21 cellular contexts compared by ENCODE assay signal in genomic region chr20:44370639-44371218, GRCh38. TPM values are rescaled to one million over a fixed set of nuclear protein-coding genes. Genes with fewer than 3 reads are reported as not detected.
DNase-seq lines count a peak whose midpoint lies in the region; ATAC-seq, FAIRE-seq and TF ChIP-seq lines count a peak whose summit lies in the region.
"Had no signal": no experiment of that assay in that cellular context is flagged by ENCODE, and none has a peak within 500 bp of the region (broad histone marks: within the 10 kb centered on the region; RNA-seq: fewer than 3 reads in every experiment).

No MANE protein-coding gene starts in this region.

- H3K4me2 ChIP-seq in IMR-90 (ENCODE audit: low read depth, low read length) (no peak overlapping the region), K562 (ENCODE audit: insufficient read depth, low read length) (no peak overlapping the region)
- H3K4me2 ChIP-seq: KMS-11 had no signal

- H3K9ac ChIP-seq in IMR-90 (ENCODE audit: low read depth, low read length) (no peak overlapping the region), K562 (ENCODE audit: insufficient read depth in 1 of 2, low read depth in 2 of 2, low read length in 2 of 2) (peak overlapping the region in 1 of 2 experiments; percentile 22; a peak in 1 of 4 replicates)
- H3K9ac ChIP-seq: KMS-11 had no signal

- no peaks in the 10 kb centered on the region for H3K36me3 Mint-ChIP-seq in stimulated activated effector memory CD8-positive, alpha-beta T cell treated with anti-CD3 and anti-CD28 coated beads, Interleukin-12 subunit alpha, Interleukin-12 subunit beta, amount 100 ng/mL, for 72 hours
- H3K36me3 Mint-ChIP-seq: stimulated activated naive B cell treated with anti-CD40 and anti-IgM and Interleukin-4, amounts not matched to agents 10 μg/mL and 1 μg/mL and 100 μg/mL, for 72 hours had no signal

- H2AK9ac ChIP-seq in IMR-90 (replicated peaks; ENCODE audit: low read depth, low read length, poor library complexity), result no peak overlapping the region

- FAIRE-seq in K562 (lab: Jason Lieb, UNC), result no peak
- FAIRE-seq: GM19239 had no signal

- H4K5ac ChIP-seq in IMR-90 (ENCODE audit: low read depth, low read length), result no peak overlapping the region

- no peak overlapping the region for H3K4ac ChIP-seq in IMR-90 (ENCODE audit: low read depth, low read length)

- POLR2A ChIA-PET in IMR-90 (lab: Charles Lee; ENCODE audit: unreplicated experiment), result no interaction called here
- POLR2A ChIA-PET in K562 (lab: Yijun Ruan, JAX), result interaction anchor here (0.6 to 0.7 kb wide), 3 partner anchors 11 to 793 kb away, joined by 3 read pairs; no protein-coding TSS in a partner anchor

- H3K4me1 ChIP-seq in IMR-90 (ENCODE audit: control insufficient read depth, insufficient read depth, low read length), result no peaks in the 10 kb centered on the region
- H3K4me1 ChIP-seq in K562 (replicated peaks in 1 of 2; ENCODE audit: control insufficient read depth in 2 of 2, insufficient read depth in 2 of 2, low read length in 2 of 2), result no peaks in the 10 kb centered on the region; a peak in 1 of 5 replicates
- H3K4me1 ChIP-seq in right lobe of liver, result peaks cover 0 to 43% (median 6%) of the 10 kb centered on the region in 4 donors
- H3K4me1 ChIP-seq: right atrium auricular region, SJSA1 had no signal

- H2BK5ac ChIP-seq in IMR-90 (ENCODE audit: low read depth, low read length, poor library complexity, severe bottlenecking), result no peak overlapping the region

- TF ChIP-seq CTCF in IMR-90 (conservative IDR thresholded peaks at IDR 0.05; ENCODE audit: low read depth, low read length), result no peak
- TF ChIP-seq CTCF in K562 (IDR thresholded peaks at IDR 0.05 in 2 of 3, conservative IDR thresholded peaks at IDR 0.05 in 1 of 3; ENCODE audit: insufficient read depth in 2 of 3, low read depth in 1 of 3, low read length in 3 of 3), result no peak
- TF ChIP-seq CTCF in right lobe of liver (IDR thresholded peaks at IDR 0.05), result no peak

- no peak overlapping the region for H3K56ac ChIP-seq in IMR-90 (ENCODE audit: extremely low read depth, insufficient read depth, low read length)

- H3K27ac ChIP-seq in IMR-90 (ENCODE audit: insufficient read depth, low read length) (no peak overlapping the region), K562 (ENCODE audit: extremely low read depth, low read depth, low read length) (no peak overlapping the region), right lobe of liver (peak overlapping the region; percentile 33 to 59 (median 36))
- H3K27ac ChIP-seq: KMS-11, right atrium auricular region, SJSA1 had no signal

- WGBS in IMR-90 (ENCODE audit: extremely low coverage in 2 of 2, insufficient read length in 1 of 2), 2 experiments, result no CpG with 5 or more reads among the region's 9 CpGs
- WGBS in K562 (ENCODE audit: insufficient coverage, low coverage, missing lambda C conversion rate), result 28% methylated on average over 9 of the region's 9 CpGs
- 54% methylated on average over 5 of the region's 9 CpGs for WGBS in right lobe of liver (ENCODE audit: insufficient coverage, low coverage, low lambda C conversion rate, missing lambda C conversion rate)

- no peak overlapping the region for H4K91ac ChIP-seq in IMR-90 (ENCODE audit: insufficient read depth, low read depth, low read length)

- H3K36me3 ChIP-seq in IMR-90 (ENCODE audit: control insufficient read depth, insufficient read depth, low read length) (no peaks in the 10 kb centered on the region), K562 (ENCODE audit: control insufficient read depth, insufficient read depth, low read length) (no peaks in the 10 kb centered on the region), right lobe of liver (peaks cover 0 to 28% (median 3%) of the 10 kb centered on the region in 4 donors)
- H3K36me3 ChIP-seq: right atrium auricular region, SJSA1 had no signal

- no peaks in the 10 kb centered on the region for H3K79me1 ChIP-seq in IMR-90 (ENCODE audit: low read depth in 1 of 2, low read length in 2 of 2)

- H3K4me3 ChIP-seq in IMR-90 (ENCODE audit: insufficient read depth, low read depth, low read length) (no peak overlapping the region), K562 (no peak overlapping the region), right lobe of liver (no peak overlapping the region)
- H3K4me3 ChIP-seq: right atrium auricular region, SJSA1 had no signal

- no peak overlapping the region for H3K27ac Mint-ChIP-seq in stimulated activated effector memory CD8-positive, alpha-beta T cell treated with anti-CD3 and anti-CD28 coated beads, Interleukin-12 subunit alpha, Interleukin-12 subunit beta, amount 100 ng/mL, for 72 hours
- H3K27ac Mint-ChIP-seq: activated T-cell treated with anti-CD3 and anti-CD28 coated beads, Interleukin-2, amount 50 U/mL, for 72 hours; stimulated activated naive B cell treated with anti-CD40 and anti-IgM and Interleukin-4, amounts not matched to agents 10 μg/mL and 1 μg/mL and 100 μg/mL, for 72 hours had no signal

- no peak overlapping the region for H2AK5ac ChIP-seq in IMR-90 (ENCODE audit: low read depth, low read length)

- in situ Hi-C loops in IMR-90 (cut with MboI; ENCODE audit: low sequenced_read_pairs), result no loop called here
- in situ Hi-C loops in K562 (cut with MboI), result no loop called here

- H3K79me2 ChIP-seq in K562 (ENCODE audit: control insufficient read depth, insufficient read depth, low read length), result no peaks in the 10 kb centered on the region

- H3K23ac ChIP-seq in IMR-90 (ENCODE audit: low read depth, low read length), result no peak overlapping the region

- H2BK120ac ChIP-seq in IMR-90 (ENCODE audit: low read depth, low read length), result no peak overlapping the region

- H2AFZ ChIP-seq in IMR-90 (replicated peaks; ENCODE audit: low read length, poor library complexity) (peak overlapping the region; percentile 44), K562 (ENCODE audit: low read depth, low read length) (0 out of 2 replicates have a peak overlapping the region, but pooled peaks have one; percentile 32)

- H3K4me1 Mint-ChIP-seq in stimulated activated effector memory CD8-positive, alpha-beta T cell treated with anti-CD3 and anti-CD28 coated beads, Interleukin-12 subunit alpha, Interleukin-12 subunit beta, amount 100 ng/mL, for 72 hours, result no peaks in the 10 kb centered on the region
- H3K4me1 Mint-ChIP-seq: stimulated activated naive B cell treated with anti-CD40 and anti-IgM and Interleukin-4, amounts not matched to agents 10 μg/mL and 1 μg/mL and 100 μg/mL, for 72 hours had no signal

- no peaks in the 10 kb centered on the region for H3K9me3 ChIP-seq in IMR-90 (ENCODE audit: control insufficient read depth, insufficient read depth, low read length)
- H3K9me3 ChIP-seq in K562 (replicated peaks; ENCODE audit: control insufficient read depth, insufficient read depth, low read depth, low read length), result no peaks in the 10 kb centered on the region
- no peaks in the 10 kb centered on the region for H3K9me3 ChIP-seq in right lobe of liver
- H3K9me3 ChIP-seq: right atrium auricular region, SJSA1 had no signal

- intact Hi-C loops in IMR-90 (cut with micrococcal nuclease), result loop anchor here (5.0 kb wide), 1 partner anchor 802 kb away; the partner anchor contains the start of gene PI3
- intact Hi-C loops in K562 (cut with micrococcal nuclease), result no loop called here
- intact Hi-C loops in right lobe of liver (cut with DNase I), result no loop called here

- TF ChIP-seq EP300 in K562 (IDR thresholded peaks at IDR 0.05; ENCODE audit: low read length), result no peak

- no TSS peak for BruUV-seq in IMR-90 (replicated peaks; lab: Mats Ljungman, UMichigan)
- no TSS peak for BruUV-seq in K562 (replicated peaks; lab: Mats Ljungman, UMichigan)

- H3K14ac ChIP-seq in IMR-90 (replicated peaks; ENCODE audit: low read depth, low read length), result no peak overlapping the region

- dilution Hi-C loops in IMR-90 (cut with HindIII; ENCODE audit: low sequenced_read_pairs, unreplicated experiment), result no loop called here

- H3K18ac ChIP-seq in IMR-90 (ENCODE audit: low read depth, low read length), result no peak overlapping the region

- H4K8ac ChIP-seq in IMR-90 (ENCODE audit: low read depth in 2 of 2, low read length in 2 of 2), result no peak overlapping the region

- H3K9me1 ChIP-seq in IMR-90 (ENCODE audit: insufficient read depth, low read length) (no peaks in the 10 kb centered on the region), K562 (ENCODE audit: control insufficient read depth, insufficient read depth, low read length) (no peaks in the 10 kb centered on the region)

- no peak overlapping the region for H2BK15ac ChIP-seq in IMR-90 (ENCODE audit: low read depth, low read length)

- no peak for TF ChIP-seq POLR2A in IMR-90 (IDR thresholded peaks at IDR 0.05; ENCODE audit: low read depth, low read length)
- TF ChIP-seq POLR2A in K562 (conservative IDR thresholded peaks at IDR 0.05), result no peak
- no peak for TF ChIP-seq POLR2A in right lobe of liver (IDR thresholded peaks at IDR 0.05)

- H4K20me1 ChIP-seq in IMR-90 (ENCODE audit: insufficient read depth, low read length) (no peaks in the 10 kb centered on the region), K562 (replicated peaks; ENCODE audit: control insufficient read depth, insufficient read depth, low read length) (no peaks in the 10 kb centered on the region)

- DNase-seq in IMR-90 (no peak), K562 (ENCODE audit: extremely low read depth in 1 of 4, low spot score in 3 of 4) (no peak), right lobe of liver (peak; percentile 60 to 65 (median 62)), hippocampal formation (lab: John Stamatoyannopoulos, UW) (no peak), NCI-H524 (lab: John Stamatoyannopoulos, UW) (no peak), NCI-H226 (no peak)
- no peak for DNase-seq in stimulated activated effector memory CD8-positive, alpha-beta T cell treated with anti-CD3 and anti-CD28 coated beads, Interleukin-12 subunit alpha, Interleukin-12 subunit beta, amount 100 ng/mL, for 72 hours (ENCODE audit: low spot score in 2 of 2)
- DNase-seq in activated effector memory CD4-positive, alpha-beta T cell treated with Interleukin-2 at 50 U/mL for 16 hours, result no peak
- DNase-seq: activated CD4-positive, alpha-beta T cell treated with anti-CD3 and anti-CD28 coated beads, Interleukin-2, amount 50 U/mL, for 4 hours; activated T-cell treated with anti-CD3 and anti-CD28 coated beads, Interleukin-2, amount 50 U/mL, for 72 hours; amniotic stem cell; C1 segment of cervical spinal cord; dermis blood vessel endothelial cell; GDM1; NCI-H1694 treated with DMSO at 0.1 percent for 48 hours; stimulated activated CD4-positive, alpha-beta T cell treated with anti-CD3 and anti-CD28 coated beads, Interleukin-4, amount 100 ng/mL, for 4 hours; stimulated activated naive B cell treated with anti-CD40 and anti-IgM and Interleukin-4, amounts not matched to agents 10 μg/mL and 1 μg/mL and 100 μg/mL, for 72 hours had no signal

- no peak for TF ChIP-seq RAD21 in IMR-90 (IDR thresholded peaks at IDR 0.05; ENCODE audit: low read length)
- no peak for TF ChIP-seq RAD21 in K562 (CRISPR knock-in tag; conservative IDR thresholded peaks at IDR 0.05 in 1 of 2, IDR thresholded peaks at IDR 0.05 in 1 of 2)

- H3K9me3 Mint-ChIP-seq in stimulated activated effector memory CD8-positive, alpha-beta T cell treated with anti-CD3 and anti-CD28 coated beads, Interleukin-12 subunit alpha, Interleukin-12 subunit beta, amount 100 ng/mL, for 72 hours, result no peaks in the 10 kb centered on the region
- H3K9me3 Mint-ChIP-seq: activated T-cell treated with anti-CD3 and anti-CD28 coated beads, Interleukin-2, amount 50 U/mL, for 72 hours had no signal

- H3K4me3 Mint-ChIP-seq in stimulated activated effector memory CD8-positive, alpha-beta T cell treated with anti-CD3 and anti-CD28 coated beads, Interleukin-12 subunit alpha, Interleukin-12 subunit beta, amount 100 ng/mL, for 72 hours, result no peak overlapping the region
- H3K4me3 Mint-ChIP-seq: activated T-cell treated with anti-CD3 and anti-CD28 coated beads, Interleukin-2, amount 50 U/mL, for 72 hours; stimulated activated naive B cell treated with anti-CD40 and anti-IgM and Interleukin-4, amounts not matched to agents 10 μg/mL and 1 μg/mL and 100 μg/mL, for 72 hours had no signal

- no peak overlapping the region for H2BK20ac ChIP-seq in IMR-90 (ENCODE audit: low read depth, low read length)

- H3K27me3 ChIP-seq in IMR-90 (ENCODE audit: control insufficient read depth, insufficient read depth, low read length), result peaks cover 6% of the 10 kb centered on the region
- H3K27me3 ChIP-seq in K562 (ENCODE audit: control insufficient read depth in 2 of 2, insufficient read depth in 2 of 2, low read length in 2 of 2), result peaks cover 4 to 11% of the 10 kb centered on the region in 2 experiments; a peak in 3 of 5 replicates
- no peaks in the 10 kb centered on the region for H3K27me3 ChIP-seq in right lobe of liver
- H3K27me3 ChIP-seq: right atrium auricular region had no signal

- CTCF ChIA-PET in IMR-90 (lab: Yijun Ruan, JAX), result interaction anchor here (1.0 kb wide), 1 partner anchor 14 kb away, joined by 3 read pairs; no protein-coding TSS in a partner anchor
- CTCF ChIA-PET in K562 (lab: Yijun Ruan, JAX; ENCODE audit: low intra/inter-chr PET ratio), result no interaction called here

- ATAC-seq in IMR-90 (ENCODE audit: low read depth) (no peak; the same call in 1 of the 2 replicates), K562 (no peak), right lobe of liver (peak; percentile 80 to 97 (median 88))
- ATAC-seq in stimulated activated effector memory CD8-positive, alpha-beta T cell treated with anti-CD3 and anti-CD28 coated beads, Interleukin-12 subunit alpha, Interleukin-12 subunit beta, amount 100 ng/mL, for 72 hours, result peak; percentile 28
- ATAC-seq: activated T-cell treated with anti-CD3 and anti-CD28 coated beads, Interleukin-2, amount 50 U/mL, for 72 hours; stimulated activated naive B cell treated with anti-CD40 and anti-IgM and Interleukin-4, amounts not matched to agents 10 μg/mL and 1 μg/mL and 100 μg/mL, for 72 hours had no signal

RNA-seq across cellular contexts. Expression of gene HNF4A, which starts 15.2 kb away (rescaled TPM):
- total RNA-seq in IMR-90 (2012; rRNA removed), result not detected in 2 replicates
- not detected in 2 replicates for polyA plus RNA-seq in IMR-90 (2012; rRNA removed)
- not detected in 2 replicates for polyA plus RNA-seq in IMR-90 (2012; cell fraction: cytosol; rRNA removed)
- not detected in 2 replicates for polyA plus RNA-seq in IMR-90 (2012; cell fraction: nucleus; rRNA removed; ENCODE audit: low replicate concordance)
- 0.09 TPM in 1 of 2 replicates, not detected in the other for total RNA-seq in K562 (2011; cell fraction: chromatin; rRNA removed; ENCODE audit: low replicate concordance)
- total RNA-seq in K562 (2011; cell fraction: nucleolus; rRNA removed), result under 0.01 TPM in 1 of 2 replicates, not detected in the other
- not detected in 2 replicates for total RNA-seq in K562 (2011; cell fraction: nucleoplasm; rRNA removed)
- not detected in 2 replicates for total RNA-seq in K562 (2014; rRNA removed)
- not detected in 2 replicates for total RNA-seq in K562 (2014; rRNA removed; fragmentation: Illumina TruSeq; extraction: Trizol)
- total RNA-seq in K562 (2015; rRNA removed; fragmentation: Illumina TruSeq; extraction: Trizol), result not detected in 2 replicates
- total RNA-seq in K562 (2021), result 0.11 and 0.16 TPM in 2 replicates
- polyA plus RNA-seq in K562 (2011; rRNA removed), result not detected in 2 replicates
- not detected in 2 replicates for polyA plus RNA-seq in K562 (2011; cell fraction: cytosol; rRNA removed)
- polyA plus RNA-seq in K562 (2011; cell fraction: nucleus; rRNA removed), result not detected in 2 replicates
- polyA plus RNA-seq in K562 (2012), result 0.03 and 2.3 TPM in 2 replicates
- 0.03 TPM in 1 of 2 replicates, not detected in the other for polyA plus RNA-seq in K562 (2014; fragmentation: Illumina TruSeq; extraction: Trizol)
- under 1 TPM in 1 of 2 experiments, not detected in 1; 0.06 TPM for polyA plus RNA-seq in K562 (2014; fragmentation: Nextera tagmentation; extraction: Ambion mirVana)
- 0.27 TPM in 1 of 2 replicates, not detected in the other for polyA plus RNA-seq in K562 (2014; rRNA removed)
- not detected in 2 replicates for polyA minus RNA-seq in K562 (2011; rRNA and poly(A)+ RNA removed)
- polyA minus RNA-seq in K562 (2011; cell fraction: cytosol; rRNA and poly(A)+ RNA removed), result 0.46 TPM in 1 of 2 replicates, not detected in the other
- polyA minus RNA-seq in K562 (2011; cell fraction: nucleus; rRNA and poly(A)+ RNA removed), result not detected in 2 replicates
- total RNA-seq in right lobe of liver, result 100 to 1,000 TPM; 101 to 255 (median 157) TPM
- total RNA-seq: activated T-cell treated with anti-CD3 and anti-CD28 coated beads, Interleukin-2, amount 50 U/mL, for 72 hours; dermis blood vessel endothelial cell; right atrium auricular region; SJSA1 had no signal

RNA-seq across cellular contexts. Expression of gene R3HDML, which starts 33.9 kb away (rescaled TPM):
- total RNA-seq in IMR-90 (2012; rRNA removed) (not detected in 2 replicates), K562 (2014; rRNA removed) (not detected in 2 replicates), K562 (2014; rRNA removed; fragmentation: Illumina TruSeq; extraction: Trizol) (not detected in 2 replicates), K562 (2015; rRNA removed; fragmentation: Illumina TruSeq; extraction: Trizol) (not detected in 2 replicates), K562 (2021) (not detected in 2 replicates), right lobe of liver (not detected)
- polyA plus RNA-seq in IMR-90 (2012; rRNA removed) (not detected in 2 replicates), K562 (2011; rRNA removed) (not detected in 2 replicates), K562 (2014; fragmentation: Illumina TruSeq; extraction: Trizol) (not detected in 2 replicates), K562 (2014; fragmentation: Nextera tagmentation; extraction: Ambion mirVana) (not detected), K562 (2014; rRNA removed) (not detected in 2 replicates)
- not detected in 2 replicates for polyA plus RNA-seq in IMR-90 (2012; cell fraction: cytosol; rRNA removed)
- not detected in 2 replicates for polyA plus RNA-seq in IMR-90 (2012; cell fraction: nucleus; rRNA removed; ENCODE audit: low replicate concordance)
- total RNA-seq in K562 (2011; cell fraction: chromatin; rRNA removed; ENCODE audit: low replicate concordance), result not detected in 2 replicates
- total RNA-seq in K562 (2011; cell fraction: nucleolus; rRNA removed), result not detected in 2 replicates
- total RNA-seq in K562 (2011; cell fraction: nucleoplasm; rRNA removed), result not detected in 2 replicates
- polyA plus RNA-seq in K562 (2011; cell fraction: cytosol; rRNA removed), result not detected in 2 replicates
- polyA plus RNA-seq in K562 (2011; cell fraction: nucleus; rRNA removed), result not detected in 2 replicates
- not detected in 2 replicates for polyA plus RNA-seq in K562 (2012)
- polyA minus RNA-seq in K562 (2011; rRNA and poly(A)+ RNA removed), result not detected in 2 replicates
- not detected in 2 replicates for polyA minus RNA-seq in K562 (2011; cell fraction: cytosol; rRNA and poly(A)+ RNA removed)
- polyA minus RNA-seq in K562 (2011; cell fraction: nucleus; rRNA and poly(A)+ RNA removed), result not detected in 2 replicates
- total RNA-seq: activated T-cell treated with anti-CD3 and anti-CD28 coated beads, Interleukin-2, amount 50 U/mL, for 72 hours; dermis blood vessel endothelial cell; right atrium auricular region; SJSA1 had no signal

RNA-seq across cellular contexts. Expression of gene FITM2, which starts 59.7 kb away (rescaled TPM):
- total RNA-seq in IMR-90 (2012; rRNA removed) (6.5 and 7.2 TPM in 2 replicates), K562 (2014; rRNA removed) (1.5 and 2.0 TPM in 2 replicates), K562 (2014; rRNA removed; fragmentation: Illumina TruSeq; extraction: Trizol) (1.9 and 2.3 TPM in 2 replicates), K562 (2015; rRNA removed; fragmentation: Illumina TruSeq; extraction: Trizol) (1.8 TPM in 2 replicates), K562 (2021) (2.0 and 2.3 TPM in 2 replicates), right lobe of liver (1 to 10 TPM; 3.6 to 8.0 (median 6.4) TPM)
- polyA plus RNA-seq in IMR-90 (2012; rRNA removed) (3.3 and 3.4 TPM in 2 replicates), K562 (2011; rRNA removed) (1.0 and 1.4 TPM in 2 replicates), K562 (2014; fragmentation: Illumina TruSeq; extraction: Trizol) (2.5 and 2.8 TPM in 2 replicates), K562 (2014; fragmentation: Nextera tagmentation; extraction: Ambion mirVana) (under 1 TPM; 0.64 to 0.87 TPM), K562 (2014; rRNA removed) (2.0 and 2.2 TPM in 2 replicates)
- polyA plus RNA-seq in IMR-90 (2012; cell fraction: cytosol; rRNA removed), result 1.9 and 2.1 TPM in 2 replicates
- polyA plus RNA-seq in IMR-90 (2012; cell fraction: nucleus; rRNA removed; ENCODE audit: low replicate concordance), result 1.6 and 3.2 TPM in 2 replicates
- 5.4 and 8.6 TPM in 2 replicates for total RNA-seq in K562 (2011; cell fraction: chromatin; rRNA removed; ENCODE audit: low replicate concordance)
- total RNA-seq in K562 (2011; cell fraction: nucleolus; rRNA removed), result 5.3 and 5.4 TPM in 2 replicates
- total RNA-seq in K562 (2011; cell fraction: nucleoplasm; rRNA removed), result 6.5 and 12.6 TPM in 2 replicates
- polyA plus RNA-seq in K562 (2011; cell fraction: cytosol; rRNA removed), result 0.86 and 0.94 TPM in 2 replicates
- polyA plus RNA-seq in K562 (2011; cell fraction: nucleus; rRNA removed), result 1.6 and 2.3 TPM in 2 replicates
- 2.3 and 2.4 TPM in 2 replicates for polyA plus RNA-seq in K562 (2012)
- 1.6 and 1.9 TPM in 2 replicates for polyA minus RNA-seq in K562 (2011; rRNA and poly(A)+ RNA removed)
- polyA minus RNA-seq in K562 (2011; cell fraction: cytosol; rRNA and poly(A)+ RNA removed), result 0.73 and 1.1 TPM in 2 replicates
- polyA minus RNA-seq in K562 (2011; cell fraction: nucleus; rRNA and poly(A)+ RNA removed), result 0.54 and 0.78 TPM in 2 replicates

Comparison
In these comparisons a context has a peak if more than half of its experiments do, and no peak if none do; other contexts are left out.
1. ATAC-seq: peak in right lobe of liver (4 of 4) and stimulated activated effector memory CD8-positive, alpha-beta T cell treated with anti-CD3 and anti-CD28 coated beads, Interleukin-12 subunit alpha, Interleukin-12 subunit beta, amount 100 ng/mL, for 72 hours (single experiment); none in IMR-90 (single experiment) and K562 (single experiment).
2. DNase-seq: peak in right lobe of liver (3 of 3); none in IMR-90 (single experiment), K562 (0 of 4), stimulated activated effector memory CD8-positive, alpha-beta T cell treated with anti-CD3 and anti-CD28 coated beads, Interleukin-12 subunit alpha, Interleukin-12 subunit beta, amount 100 ng/mL, for 72 hours (0 of 2), hippocampal formation (0 of 2), NCI-H524 (0 of 2), activated effector memory CD4-positive, alpha-beta T cell treated with Interleukin-2 at 50 U/mL for 16 hours (single experiment) and NCI-H226 (single experiment).
3. H3K27ac ChIP-seq: peak in right lobe of liver (3 of 3); none in IMR-90 (single experiment) and K562 (single experiment).
4. RNA of gene HNF4A, which starts 15.2 kb away (total RNA-seq): 101 to 255 TPM in right lobe of liver; under 0.01 to 0.16 TPM in K562 and not detected in IMR-90; every median in the first group is over 10 times any median in the second.